ENCODE assay signal across 9 cellular contexts in genomic region chr10:35659456-35659855, GRCh38. TPM values are rescaled to one million over a fixed set of nuclear protein-coding genes. Genes with fewer than 3 reads are reported as not detected.
"Had no signal": no experiment of that assay in that cellular context is flagged by ENCODE, and none has a peak within 500 bp of the region (broad histone marks: within the 10 kb centered on the region; RNA-seq: fewer than 3 reads in every experiment).

No MANE protein-coding gene starts in this region.

- ATAC-seq: HepG2 had no signal

- DNase-seq: GOT3, H9, HCEC 1CT, KBM-7 had no signal

- FAIRE-seq: H54, HepG2 had no signal

- H3K27ac ChIP-seq: HL-60 had no signal

RNA-seq across cellular contexts. Expression of gene FZD8, which starts 17.4 kb away (rescaled TPM):
- polyA plus RNA-seq: IgD-negative memory B cell had no signal

RNA-seq across cellular contexts. Expression of gene GJD4, which starts 54.3 kb away (rescaled TPM):
- total RNA-seq: H9, HepG2, HT1080 had no signal
- polyA plus RNA-seq: HepG2, IgD-negative memory B cell had no signal
